In genomic region chr2:148653437-148653836, GRCh38 we compare ENCODE assay signal across 8 cellular contexts. TPM values are rescaled to one million over a fixed set of nuclear protein-coding genes. Genes with fewer than 3 reads are reported as not detected.
DNase-seq lines count a peak whose midpoint lies in the region; ATAC-seq lines count a peak whose summit lies in the region.

No MANE protein-coding gene starts in this region.

- peak; percentile 90 for ATAC-seq in GM18861 (IDR thresholded peaks at IDR 0.05; ENCODE audit: unreplicated experiment)
- peak; percentile 88 for ATAC-seq in GM21529 (IDR thresholded peaks at IDR 0.05; ENCODE audit: unreplicated experiment)
- ATAC-seq in HG03520 (IDR thresholded peaks at IDR 0.05; ENCODE audit: unreplicated experiment) = peak; percentile 77

- no peaks in the 10 kb centered on the region for H3K36me3 ChIP-seq in mesodermal cell (ENCODE audit: control insufficient read depth, insufficient read depth, low read length)

- no peak overlapping the region for H3K4me3 ChIP-seq in mesodermal cell (ENCODE audit: extremely low read depth, insufficient read depth, low read length, poor library complexity, severe bottlenecking)

- peaks cover 6% of the 10 kb centered on the region for H3K4me1 ChIP-seq in mesodermal cell (ENCODE audit: control insufficient read depth, insufficient read depth, low read length, poor library complexity, severe bottlenecking)

- no CpG with 5 or more reads among the region's 2 CpGs for WGBS in mesodermal cell (ENCODE audit: insufficient coverage in 2 of 2), 2 experiments

- peak overlapping the region; percentile 26 for H3K27ac ChIP-seq in mesodermal cell (ENCODE audit: low read depth, low read length, severe bottlenecking)

- no peaks in the 10 kb centered on the region for H3K9me3 ChIP-seq in mesodermal cell (ENCODE audit: control insufficient read depth, low read length)

- DNase-seq in epidermal melanocyte (ENCODE audit: insufficient read length, low spot score) = no peak
- DNase-seq in NCI-H2107 (lab: John Stamatoyannopoulos, UW) = no peak
- DNase-seq in NCI-H69 (lab: John Stamatoyannopoulos, UW) = no peak
- DNase-seq in NCI-H1417 (lab: John Stamatoyannopoulos, UW) = no peak

RNA-seq across cellular contexts. Expression of gene EPC2, which starts 8.9 kb away (rescaled TPM):
- polyA plus RNA-seq in mesodermal cell (2013, experiment 1 of 2) = 16.1 TPM
- polyA plus RNA-seq in mesodermal cell (2013, experiment 2 of 2) = 20.3 TPM
